In genomic region chr4:52001616-52002015, GRCh38 we compare ENCODE assay signal across 28 cellular contexts. TPM values are rescaled to one million over a fixed set of nuclear protein-coding genes. Genes with fewer than 3 reads are reported as not detected.
DNase-seq lines count a peak whose midpoint lies in the region; ATAC-seq and TF ChIP-seq lines count a peak whose summit lies in the region.
"Had no signal": no experiment of that assay in that cellular context is flagged by ENCODE, and none has a peak within 500 bp of the region (broad histone marks: within the 10 kb centered on the region; RNA-seq: fewer than 3 reads in every experiment).

No MANE protein-coding gene starts in this region.

- H3K36me3 Mint-ChIP-seq in activated naive CD4-positive, alpha-beta T cell treated with anti-CD3 and anti-CD28 coated beads, Interleukin-2, amount 50 U/mL, for 72 hours: no peaks in the 10 kb centered on the region
- H3K36me3 Mint-ChIP-seq: activated naive CD8-positive, alpha-beta T cell; CD4-positive, alpha-beta memory T cell; mesothelial cell of epicardium had no signal

- H3K27me3 ChIP-seq in GM23248 (replicated peaks; ENCODE audit: insufficient read depth): no peaks in the 10 kb centered on the region
- no peaks in the 10 kb centered on the region for H3K27me3 ChIP-seq in PC-9 (ENCODE audit: insufficient read depth, low read depth)
- H3K27me3 ChIP-seq: ascending aorta, SJCRH30, tibial artery, vagina had no signal

- H2AFZ ChIP-seq in GM23248 (no peak overlapping the region), PC-9 (no peak overlapping the region)

- H4K20me1 ChIP-seq in GM23248 (ENCODE audit: insufficient read depth) (no peaks in the 10 kb centered on the region), PC-9 (ENCODE audit: insufficient read depth) (no peaks in the 10 kb centered on the region)

- H3K36me3 ChIP-seq in GM23248 (ENCODE audit: low read depth) (no peaks in the 10 kb centered on the region), PC-9 (ENCODE audit: low read depth) (no peaks in the 10 kb centered on the region)
- H3K36me3 ChIP-seq: SJCRH30, tibial artery, vagina had no signal

- CTCF ChIA-PET in PC-9 (lab: Charles Lee): no interaction called here

- H3K4me3 ChIP-seq in GM23248: no peak overlapping the region
- H3K4me3 ChIP-seq in PC-9: no peak overlapping the region
- H3K4me3 ChIP-seq in epithelial cell of esophagus (ENCODE audit: low read length): no peak overlapping the region
- H3K4me3 ChIP-seq: ascending aorta, SJCRH30, tibial artery, vagina had no signal

- H3K9me2 ChIP-seq in GM23248 (ENCODE audit: insufficient read depth) (no peaks in the 10 kb centered on the region), PC-9 (ENCODE audit: insufficient read depth) (no peaks in the 10 kb centered on the region)

- no peak overlapping the region for H3K4me2 ChIP-seq in GM23248 (ENCODE audit: unreplicated experiment)
- H3K4me2 ChIP-seq in PC-9: no peak overlapping the region

- BruUV-seq in PC-9 (replicated peaks; lab: Mats Ljungman, UMichigan): no TSS peak

- no peaks in the 10 kb centered on the region for H3K9me3 Mint-ChIP-seq in activated naive CD4-positive, alpha-beta T cell treated with anti-CD3 and anti-CD28 coated beads, Interleukin-2, amount 50 U/mL, for 72 hours
- H3K9me3 Mint-ChIP-seq: CD4-positive, alpha-beta memory T cell; central memory CD8-positive, alpha-beta T cell; mesothelial cell of epicardium had no signal

- no peak overlapping the region for H3K9ac ChIP-seq in GM23248

- 72 to 76% methylated on average over 2 of the region's 2 CpGs for WGBS in GM23248 (ENCODE audit: low coverage in 1 of 2, low lambda C conversion rate in 2 of 2, missing lambda C conversion rate in 2 of 2), 2 experiments

- no peaks in the 10 kb centered on the region for H3F3A ChIP-seq in GM23248 (ENCODE audit: insufficient read depth)
- no peaks in the 10 kb centered on the region for H3F3A ChIP-seq in PC-9 (ENCODE audit: insufficient read depth, low read depth)

- no peak for TF ChIP-seq CTCF in PC-9 (conservative IDR thresholded peaks at IDR 0.05)
- TF ChIP-seq CTCF in epithelial cell of esophagus (IDR thresholded peaks at IDR 0.05; ENCODE audit: insufficient read depth, low read depth, low read length, missing control alignments): no peak

- H3K27ac ChIP-seq in GM23248 (no peak overlapping the region), PC-9 (no peak overlapping the region)
- H3K27ac ChIP-seq: ascending aorta, HL-60, SJCRH30, tibial artery, vagina had no signal

- no peak for ATAC-seq in activated naive CD4-positive, alpha-beta T cell treated with anti-CD3 and anti-CD28 coated beads, Interleukin-2, amount 50 U/mL, for 72 hours
- ATAC-seq in HG03159 (IDR thresholded peaks at IDR 0.05; ENCODE audit: unreplicated experiment): no peak
- ATAC-seq: HepG2, sciatic nerve had no signal

- in situ Hi-C loops in GM23248 (cut with MboI): no loop called here

- no peak overlapping the region for H3K27ac Mint-ChIP-seq in activated naive CD4-positive, alpha-beta T cell treated with anti-CD3 and anti-CD28 coated beads, Interleukin-2, amount 50 U/mL, for 72 hours
- H3K27ac Mint-ChIP-seq: activated naive CD8-positive, alpha-beta T cell; CD4-positive, alpha-beta memory T cell; mesothelial cell of epicardium had no signal

- DNase-seq in GM23248 (peak; percentile 6), PC-9 (peak; percentile 22 to 55), epithelial cell of esophagus (ENCODE audit: low read depth) (peak; percentile 77), kidney tubule cell (ENCODE audit: low spot score) (peak; percentile 44), NCI-H187 treated with DMSO at 0.1 percent for 48 hours (lab: John Stamatoyannopoulos, UW) (no peak), NCI-H1436 (lab: John Stamatoyannopoulos, UW) (no peak)
- DNase-seq in activated naive CD4-positive, alpha-beta T cell treated with anti-CD3 and anti-CD28 coated beads, Interleukin-2, amount 50 U/mL, for 72 hours (ENCODE audit: low spot score in 2 of 2): no peak
- DNase-seq: activated CD4-positive, alpha-beta T cell treated with anti-CD3 and anti-CD28 coated beads for 48 hours; activated effector memory CD4-positive, alpha-beta T cell treated with Interleukin-2 at 50 U/mL for 16 hours; CD4-positive, alpha-beta memory T cell; islet precursor cell; NCI-H446 treated with DMSO at 0.1 percent for 48 hours; NCI-H82; SJCRH30; stimulated activated CD4-positive, alpha-beta T cell treated with anti-CD3 and anti-CD28 coated beads, Interleukin-4, amount 100 ng/mL, for 24 hours; SW 1271; tibial artery had no signal

- intact Hi-C loops in PC-9 (cut with micrococcal nuclease; ENCODE audit: unreplicated experiment): loop anchor here (5.0 kb wide), 1 partner anchor 59 kb away; no protein-coding TSS in a partner anchor

- H3K79me2 ChIP-seq in GM23248 (ENCODE audit: insufficient read depth) (no peaks in the 10 kb centered on the region), PC-9 (ENCODE audit: low read depth) (no peaks in the 10 kb centered on the region)

- POLR2A ChIA-PET in PC-9 (lab: Charles Lee; ENCODE audit: unreplicated experiment): no interaction called here

- H3K9me3 ChIP-seq in GM23248 (ENCODE audit: low read depth) (no peaks in the 10 kb centered on the region), PC-9 (ENCODE audit: insufficient read depth, low read depth) (no peaks in the 10 kb centered on the region)
- H3K9me3 ChIP-seq: ascending aorta, SJCRH30, tibial artery, vagina had no signal

- no peaks in the 10 kb centered on the region for H3K4me1 ChIP-seq in GM23248 (ENCODE audit: insufficient read depth)
- H3K4me1 ChIP-seq in PC-9 (replicated peaks; ENCODE audit: insufficient read depth): peaks cover 7% of the 10 kb centered on the region
- H3K4me1 ChIP-seq: ascending aorta, tibial artery, vagina had no signal

RNA-seq across cellular contexts. Expression of gene LRRC66, which starts 18.5 kb away (rescaled TPM):
- total RNA-seq in GM23248 (2014; rRNA removed; shearing (Covaris generic)): 0.32 and 0.51 TPM in 2 replicates
- 0.13 and 0.16 TPM in 2 replicates for polyA plus RNA-seq in GM23248 (2016; fragmentation: Nextera tagmentation; extraction: Ambion mirVana)
- total RNA-seq in PC-9 (2021): 0.24 TPM in 1 of 2 replicates, not detected in the other
- under 1 TPM; 0.07 to 0.19 TPM for total RNA-seq in activated naive CD4-positive, alpha-beta T cell treated with anti-CD3 and anti-CD28 coated beads, Interleukin-2, amount 50 U/mL, for 72 hours
- total RNA-seq: Daoy, HepG2, lower leg skin had no signal
- polyA plus RNA-seq: HepG2 had no signal

RNA-seq across cellular contexts. Expression of gene SGCB, which starts 36.5 kb away (rescaled TPM):
- 50.2 and 50.4 TPM in 2 replicates for total RNA-seq in GM23248 (2014; rRNA removed; shearing (Covaris generic))
- 108 and 112 TPM in 2 replicates for polyA plus RNA-seq in GM23248 (2016; fragmentation: Nextera tagmentation; extraction: Ambion mirVana)
- total RNA-seq in PC-9 (2021): 1.2 TPM in 2 replicates
- 10 to 100 TPM; 10.5 to 12.1 TPM for total RNA-seq in activated naive CD4-positive, alpha-beta T cell treated with anti-CD3 and anti-CD28 coated beads, Interleukin-2, amount 50 U/mL, for 72 hours

RNA-seq across cellular contexts. Expression of gene SPATA18, which starts 49.5 kb away (rescaled TPM):
- 14.3 and 22.9 TPM in 2 replicates for total RNA-seq in GM23248 (2014; rRNA removed; shearing (Covaris generic))
- 12.5 and 13.7 TPM in 2 replicates for polyA plus RNA-seq in GM23248 (2016; fragmentation: Nextera tagmentation; extraction: Ambion mirVana)
- 0.13 and 0.20 TPM in 2 replicates for total RNA-seq in PC-9 (2021)
- under 1 TPM; 0.21 to 0.30 TPM for total RNA-seq in activated naive CD4-positive, alpha-beta T cell treated with anti-CD3 and anti-CD28 coated beads, Interleukin-2, amount 50 U/mL, for 72 hours
- total RNA-seq: Daoy, SJCRH30 had no signal
- polyA plus RNA-seq: CD4-positive, alpha-beta memory T cell had no signal

Comparison
In these comparisons a context has a peak if more than half of its experiments do, and no peak if none do; other contexts are left out.
1. DNase-seq: peak in GM23248 (single experiment), PC-9 (2 of 2), epithelial cell of esophagus (single experiment) and kidney tubule cell (single experiment); none in NCI-H187 treated with DMSO at 0.1 percent for 48 hours (single experiment), activated naive CD4-positive, alpha-beta T cell treated with anti-CD3 and anti-CD28 coated beads, Interleukin-2, amount 50 U/mL, for 72 hours (0 of 2) and NCI-H1436 (single experiment).
2. RNA of gene SPATA18, which starts 49.5 kb away (total RNA-seq): 14.3 to 22.9 TPM in GM23248; 0.21 to 0.30 TPM in activated naive CD4-positive, alpha-beta T cell treated with anti-CD3 and anti-CD28 coated beads, Interleukin-2, amount 50 U/mL, for 72 hours and 0.13 to 0.20 TPM in PC-9; every median in the first group is over 10 times any median in the second.